9 cellular contexts compared by ENCODE assay signal in genomic region chr2:144215701-144216675, GRCh38.
DNase-seq lines count a peak whose midpoint lies in the region; ATAC-seq and TF ChIP-seq lines count a peak whose summit lies in the region.
"Had no signal": no experiment of that assay in that cellular context is flagged by ENCODE, and none has a peak within 500 bp of the region (broad histone marks: within the 10 kb centered on the region; RNA-seq: fewer than 3 reads in every experiment).

No MANE protein-coding gene starts in this region.

- H3K9me3 ChIP-seq in lower lobe of right lung = no peaks in the 10 kb centered on the region
- H3K9me3 ChIP-seq: right lobe of liver had no signal

- peak overlapping the region; percentile 40 for H3K4me3 Mint-ChIP-seq in activated T-helper 2 cell treated with anti-CD3 and anti-CD28 coated beads, Interferon-gamma antibody, Interleukin-2, Interleukin-4, amounts not matched to agents 10 μg/mL and 5 μg/mL and 100 μg/mL, durations not matched to agents 14 hours and 24 hours and 36 hours (ENCODE audit: low read depth)

- H3K4me1 ChIP-seq in lower lobe of right lung = peaks cover 5% of the 10 kb centered on the region

- no peaks in the 10 kb centered on the region for H3K27me3 Mint-ChIP-seq in activated T-helper 2 cell treated with anti-CD3 and anti-CD28 coated beads, Interferon-gamma antibody, Interleukin-2, Interleukin-4, amounts not matched to agents 10 μg/mL and 5 μg/mL and 100 μg/mL, durations not matched to agents 14 hours and 24 hours and 36 hours (ENCODE audit: low read depth)

- intact Hi-C loops in activated T-helper 2 cell treated with anti-CD3 and anti-CD28 coated beads, Interferon-gamma antibody, Interleukin-2, Interleukin-4, amounts not matched to agents 10 μg/mL and 5 μg/mL and 100 μg/mL, durations not matched to agents 14 hours and 24 hours and 36 hours (cut with micrococcal nuclease) = loop anchor here (1.0 kb wide), 1 partner anchor 18 kb away; no protein-coding TSS in a partner anchor
- intact Hi-C loops in lower lobe of right lung (cut with DNase I) = no loop called here

- H3K27ac Mint-ChIP-seq in activated T-helper 2 cell treated with anti-CD3 and anti-CD28 coated beads, Interferon-gamma antibody, Interleukin-2, Interleukin-4, amounts not matched to agents 10 μg/mL and 5 μg/mL and 100 μg/mL, durations not matched to agents 14 hours and 24 hours and 36 hours = peak overlapping the region; percentile 94

- H3K9me3 Mint-ChIP-seq in activated T-helper 2 cell treated with anti-CD3 and anti-CD28 coated beads, Interferon-gamma antibody, Interleukin-2, Interleukin-4, amounts not matched to agents 10 μg/mL and 5 μg/mL and 100 μg/mL, durations not matched to agents 14 hours and 24 hours and 36 hours = no peaks in the 10 kb centered on the region

- H3K36me3 ChIP-seq in lower lobe of right lung = no peaks in the 10 kb centered on the region
- H3K36me3 ChIP-seq: right lobe of liver had no signal

- H3K4me1 Mint-ChIP-seq in activated T-helper 2 cell treated with anti-CD3 and anti-CD28 coated beads, Interferon-gamma antibody, Interleukin-2, Interleukin-4, amounts not matched to agents 10 μg/mL and 5 μg/mL and 100 μg/mL, durations not matched to agents 14 hours and 24 hours and 36 hours (ENCODE audit: low read depth) = peaks cover 46% of the 10 kb centered on the region

- DNase-seq in GM10266 (ENCODE audit: extremely low spot score) (peak; percentile 17), NCI-H187 (lab: John Stamatoyannopoulos, UW) (no peak), lower lobe of right lung (no peak), SIG-M5 treated with dmso at 0.1 percent for 504 hours (lab: John Stamatoyannopoulos, UW; ENCODE audit: unreplicated experiment) (no peak), NCI-H1436 treated with DMSO at 0.1 percent for 48 hours (lab: John Stamatoyannopoulos, UW) (no peak)
- DNase-seq in activated T-helper 2 cell treated with anti-CD3 and anti-CD28 coated beads, Interferon-gamma antibody, Interleukin-2, Interleukin-4, amounts not matched to agents 10 μg/mL and 5 μg/mL and 100 μg/mL, durations not matched to agents 14 hours and 24 hours and 36 hours (ENCODE audit: low spot score) = no peak
- DNase-seq: right lobe of liver had no signal

- no peak overlapping the region for H3K27ac ChIP-seq in lower lobe of right lung
- H3K27ac ChIP-seq: right lobe of liver had no signal

- no peaks in the 10 kb centered on the region for H3K27me3 ChIP-seq in lower lobe of right lung (ENCODE audit: low read depth)
- H3K27me3 ChIP-seq: right lobe of liver had no signal

- no peak overlapping the region for H3K4me3 ChIP-seq in lower lobe of right lung
- H3K4me3 ChIP-seq: right lobe of liver had no signal

- H3K36me3 Mint-ChIP-seq in activated T-helper 2 cell treated with anti-CD3 and anti-CD28 coated beads, Interferon-gamma antibody, Interleukin-2, Interleukin-4, amounts not matched to agents 10 μg/mL and 5 μg/mL and 100 μg/mL, durations not matched to agents 14 hours and 24 hours and 36 hours (ENCODE audit: low read depth) = peaks cover 8% of the 10 kb centered on the region

- ATAC-seq in GM21360 (IDR thresholded peaks at IDR 0.05; ENCODE audit: unreplicated experiment) = peak; percentile 46
- peak; percentile 64 for ATAC-seq in HG03135 (IDR thresholded peaks at IDR 0.05; ENCODE audit: unreplicated experiment)
- no peak for ATAC-seq in lower lobe of right lung

- TF ChIP-seq CTCF in GM10266 (IDR thresholded peaks at IDR 0.05; ENCODE audit: control insufficient read depth, insufficient read depth, low read depth, missing control alignments) = no peak
- TF ChIP-seq CTCF in lower lobe of right lung (IDR thresholded peaks at IDR 0.05) = no peak

Comparison
In these comparisons a context has a peak if more than half of its experiments do, and no peak if none do; other contexts are left out.
1. ATAC-seq: peak in GM21360 (single experiment) and HG03135 (single experiment); none in lower lobe of right lung (0 of 2).